Comparison of ENCODE assay signal across 1 cellular context in the genomic region with DNA sequence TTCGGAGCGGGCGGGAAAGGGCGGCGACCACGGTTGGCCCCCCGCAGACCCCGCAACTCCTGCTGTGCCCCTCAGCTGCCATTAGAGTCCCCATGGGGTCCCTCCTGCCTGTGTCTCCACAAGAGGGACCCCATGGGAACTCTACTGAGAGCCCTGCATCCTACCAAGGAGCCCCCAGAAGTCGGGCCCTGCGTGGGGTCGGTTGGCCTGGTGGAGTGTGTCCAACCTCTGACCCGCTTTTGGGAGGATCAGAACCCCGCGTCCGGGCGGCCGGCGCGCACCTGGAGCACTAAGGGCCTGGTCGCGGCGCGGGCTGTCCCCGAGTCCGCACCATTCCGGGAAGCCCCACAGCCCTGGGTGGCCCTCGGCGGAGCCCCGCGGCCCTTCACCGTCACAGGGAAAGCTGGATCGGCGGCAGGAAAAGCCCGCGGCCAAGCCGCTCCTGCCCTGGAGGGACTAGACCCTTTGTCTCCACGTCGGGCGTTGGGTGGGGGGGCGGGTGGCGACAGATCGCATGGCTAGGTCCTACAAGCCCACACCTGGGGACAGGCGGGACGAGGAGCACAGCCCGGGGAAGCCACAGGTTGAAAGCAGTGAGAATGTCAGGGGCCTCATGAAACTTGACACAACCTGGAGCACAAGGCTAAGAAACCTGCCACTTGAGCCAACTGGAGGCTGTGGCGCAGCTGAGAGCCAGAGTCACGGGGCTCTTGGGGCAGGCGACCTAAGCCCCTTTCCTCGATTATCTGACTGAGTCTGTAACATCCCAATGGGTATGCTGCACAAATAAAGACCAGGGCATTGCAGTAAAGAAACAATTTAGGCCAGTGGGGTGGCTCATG.
TF ChIP-seq lines count a peak whose summit lies in the region.

No MANE protein-coding gene starts in this region.

TF ChIP-seq in H1, 55 proteins besides CTCF, POLR2A, EP300 and RAD21:
- no peak for TF ChIP-seq PHF8 (conservative IDR thresholded peaks at IDR 0.05; ENCODE audit: low read depth, low read length)
- TF ChIP-seq EZH2 (IDR thresholded peaks at IDR 0.05; ENCODE audit: low read depth, low read length, severe bottlenecking) = peak; percentile 48
